Comparison of ENCODE assay signal across 1 cellular context in genomic region chr14:77033622-77034521, GRCh38.
TF ChIP-seq lines count a peak whose summit lies in the region.

No MANE protein-coding gene starts in this region.

TF ChIP-seq in HepG2, 621 proteins besides CTCF, POLR2A, EP300 and RAD21 (continued from another document and continues in another):
- TF ChIP-seq FOXP4 (CRISPR knock-in tag; IDR thresholded peaks at IDR 0.05) (peak; percentile 88), ZFY (CRISPR knock-in tag; IDR thresholded peaks at IDR 0.05) (peak; percentile 51), ZNF704 (CRISPR knock-in tag; IDR thresholded peaks at IDR 0.05; ENCODE audit: borderline replicate concordance) (no peak), GABPA (IDR thresholded peaks at IDR 0.05; ENCODE audit: low read depth, low read length) (no peak), GABPA (CRISPR knock-in tag; IDR thresholded peaks at IDR 0.05; ENCODE audit: low read depth) (peak; percentile 27; the same call in 1 of the 2 replicates), TFDP1 (CRISPR knock-in tag; IDR thresholded peaks at IDR 0.05; ENCODE audit: borderline replicate concordance) (no peak), ZBTB21 (CRISPR knock-in tag; IDR thresholded peaks at IDR 0.05) (no peak), HOXD1 (CRISPR knock-in tag; IDR thresholded peaks at IDR 0.05) (peak; percentile 84), KLF15 (CRISPR knock-in tag; IDR thresholded peaks at IDR 0.05; ENCODE audit: borderline replicate concordance) (no peak), AKAP8 (CRISPR knock-in tag; IDR thresholded peaks at IDR 0.05) (no peak), ZNF124 (CRISPR knock-in tag; IDR thresholded peaks at IDR 0.05) (no peak), NBN (conservative IDR thresholded peaks at IDR 0.05) (no peak), FOXO1 (CRISPR knock-in tag; IDR thresholded peaks at IDR 0.05) (peak; percentile 75), ZFP90 (CRISPR knock-in tag; IDR thresholded peaks at IDR 0.05; ENCODE audit: borderline replicate concordance) (peak; percentile 74; the same call in 1 of the 2 replicates), ZNF10 (CRISPR knock-in tag; IDR thresholded peaks at IDR 0.05; ENCODE audit: borderline replicate concordance, low read depth) (no peak), NR2F6 (IDR thresholded peaks at IDR 0.05) (peak; percentile 97), NR2F6 (CRISPR knock-in tag; IDR thresholded peaks at IDR 0.05) (peak; percentile 97), DMTF1 (CRISPR knock-in tag; IDR thresholded peaks at IDR 0.05) (no peak), RFXAP (CRISPR knock-in tag; IDR thresholded peaks at IDR 0.05; ENCODE audit: borderline replicate concordance) (0 out of 2 replicates have a peak, but pooled peaks have one; percentile 19), ZSCAN29 (CRISPR knock-in tag; conservative IDR thresholded peaks at IDR 0.05) (0 out of 2 replicates have a peak, but pooled peaks have one; percentile 41), TBP (CRISPR knock-in tag; IDR thresholded peaks at IDR 0.05) (0 out of 2 replicates have a peak, but pooled peaks have one; percentile 16), NFKBIZ (CRISPR knock-in tag; IDR thresholded peaks at IDR 0.05) (peak; percentile 67; the same call in 1 of the 2 replicates), IKZF1 (IDR thresholded peaks at IDR 0.05) (no peak), HNRNPUL1 (IDR thresholded peaks at IDR 0.05; ENCODE audit: low read depth, low read length) (no peak), FOXP1 (IDR thresholded peaks at IDR 0.05) (no peak), FOXP1 (CRISPR knock-in tag; IDR thresholded peaks at IDR 0.05) (peak; percentile 88), ZNF572 (CRISPR knock-in tag; IDR thresholded peaks at IDR 0.05) (no peak), MYNN (CRISPR knock-in tag; IDR thresholded peaks at IDR 0.05; ENCODE audit: low read depth) (no peak), ZNF629 (CRISPR knock-in tag; conservative IDR thresholded peaks at IDR 0.05) (peak; percentile 97), MATR3 (CRISPR knock-in tag; IDR thresholded peaks at IDR 0.05) (no peak), HOXA9 (CRISPR knock-in tag; IDR thresholded peaks at IDR 0.05; ENCODE audit: borderline replicate concordance) (no peak), KLF9 (CRISPR knock-in tag; IDR thresholded peaks at IDR 0.05; ENCODE audit: low read depth) (0 out of 2 replicates have a peak, but pooled peaks have one; percentile 53), GPBP1L1 (CRISPR knock-in tag; IDR thresholded peaks at IDR 0.05) (no peak), KLF6 (CRISPR knock-in tag; IDR thresholded peaks at IDR 0.05) (no peak), RFXANK (CRISPR knock-in tag; IDR thresholded peaks at IDR 0.05) (no peak)
- TF ChIP-seq, protein P1, sequence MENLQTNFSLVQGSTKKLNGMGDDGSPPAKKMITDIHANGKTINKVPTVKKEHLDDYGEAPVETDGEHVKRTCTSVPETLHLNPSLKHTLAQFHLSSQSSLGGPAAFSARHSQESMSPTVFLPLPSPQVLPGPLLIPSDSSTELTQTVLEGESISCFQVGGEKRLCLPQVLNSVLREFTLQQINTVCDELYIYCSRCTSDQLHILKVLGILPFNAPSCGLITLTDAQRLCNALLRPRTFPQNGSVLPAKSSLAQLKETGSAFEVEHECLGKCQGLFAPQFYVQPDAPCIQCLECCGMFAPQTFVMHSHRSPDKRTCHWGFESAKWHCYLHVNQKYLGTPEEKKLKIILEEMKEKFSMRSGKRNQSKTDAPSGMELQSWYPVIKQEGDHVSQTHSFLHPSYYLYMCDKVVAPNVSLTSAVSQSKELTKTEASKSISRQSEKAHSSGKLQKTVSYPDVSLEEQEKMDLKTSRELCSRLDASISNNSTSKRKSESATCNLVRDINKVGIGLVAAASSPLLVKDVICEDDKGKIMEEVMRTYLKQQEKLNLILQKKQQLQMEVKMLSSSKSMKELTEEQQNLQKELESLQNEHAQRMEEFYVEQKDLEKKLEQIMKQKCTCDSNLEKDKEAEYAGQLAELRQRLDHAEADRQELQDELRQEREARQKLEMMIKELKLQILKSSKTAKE (CRISPR knock-in tag; IDR thresholded peaks at IDR 0.05; ENCODE audit: borderline replicate concordance), result peak; percentile 89; the same call in 1 of the 2 replicates
- TF ChIP-seq, protein P2, sequence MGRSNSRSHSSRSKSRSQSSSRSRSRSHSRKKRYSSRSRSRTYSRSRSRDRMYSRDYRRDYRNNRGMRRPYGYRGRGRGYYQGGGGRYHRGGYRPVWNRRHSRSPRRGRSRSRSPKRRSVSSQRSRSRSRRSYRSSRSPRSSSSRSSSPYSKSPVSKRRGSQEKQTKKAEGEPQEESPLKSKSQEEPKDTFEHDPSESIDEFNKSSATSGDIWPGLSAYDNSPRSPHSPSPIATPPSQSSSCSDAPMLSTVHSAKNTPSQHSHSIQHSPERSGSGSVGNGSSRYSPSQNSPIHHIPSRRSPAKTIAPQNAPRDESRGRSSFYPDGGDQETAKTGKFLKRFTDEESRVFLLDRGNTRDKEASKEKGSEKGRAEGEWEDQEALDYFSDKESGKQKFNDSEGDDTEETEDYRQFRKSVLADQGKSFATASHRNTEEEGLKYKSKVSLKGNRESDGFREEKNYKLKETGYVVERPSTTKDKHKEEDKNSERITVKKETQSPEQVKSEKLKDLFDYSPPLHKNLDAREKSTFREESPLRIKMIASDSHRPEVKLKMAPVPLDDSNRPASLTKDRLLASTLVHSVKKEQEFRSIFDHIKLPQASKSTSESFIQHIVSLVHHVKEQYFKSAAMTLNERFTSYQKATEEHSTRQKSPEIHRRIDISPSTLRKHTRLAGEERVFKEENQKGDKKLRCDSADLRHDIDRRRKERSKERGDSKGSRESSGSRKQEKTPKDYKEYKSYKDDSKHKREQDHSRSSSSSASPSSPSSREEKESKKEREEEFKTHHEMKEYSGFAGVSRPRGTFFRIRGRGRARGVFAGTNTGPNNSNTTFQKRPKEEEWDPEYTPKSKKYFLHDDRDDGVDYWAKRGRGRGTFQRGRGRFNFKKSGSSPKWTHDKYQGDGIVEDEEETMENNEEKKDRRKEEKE (IDR thresholded peaks at IDR 0.05), result no peak
- TF ChIP-seq, protein P3, sequence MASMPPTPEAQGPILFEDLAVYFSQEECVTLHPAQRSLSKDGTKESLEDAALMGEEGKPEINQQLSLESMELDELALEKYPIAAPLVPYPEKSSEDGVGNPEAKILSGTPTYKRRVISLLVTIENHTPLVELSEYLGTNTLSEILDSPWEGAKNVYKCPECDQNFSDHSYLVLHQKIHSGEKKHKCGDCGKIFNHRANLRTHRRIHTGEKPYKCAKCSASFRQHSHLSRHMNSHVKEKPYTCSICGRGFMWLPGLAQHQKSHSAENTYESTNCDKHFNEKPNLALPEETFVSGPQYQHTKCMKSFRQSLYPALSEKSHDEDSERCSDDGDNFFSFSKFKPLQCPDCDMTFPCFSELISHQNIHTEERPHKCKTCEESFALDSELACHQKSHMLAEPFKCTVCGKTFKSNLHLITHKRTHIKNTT (CRISPR knock-in tag; IDR thresholded peaks at IDR 0.05), result no peak
- TF ChIP-seq, protein P4, sequence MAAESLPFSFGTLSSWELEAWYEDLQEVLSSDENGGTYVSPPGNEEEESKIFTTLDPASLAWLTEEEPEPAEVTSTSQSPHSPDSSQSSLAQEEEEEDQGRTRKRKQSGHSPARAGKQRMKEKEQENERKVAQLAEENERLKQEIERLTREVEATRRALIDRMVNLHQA (CRISPR knock-in tag; IDR thresholded peaks at IDR 0.05), result no peak
- TF ChIP-seq, protein P5, sequence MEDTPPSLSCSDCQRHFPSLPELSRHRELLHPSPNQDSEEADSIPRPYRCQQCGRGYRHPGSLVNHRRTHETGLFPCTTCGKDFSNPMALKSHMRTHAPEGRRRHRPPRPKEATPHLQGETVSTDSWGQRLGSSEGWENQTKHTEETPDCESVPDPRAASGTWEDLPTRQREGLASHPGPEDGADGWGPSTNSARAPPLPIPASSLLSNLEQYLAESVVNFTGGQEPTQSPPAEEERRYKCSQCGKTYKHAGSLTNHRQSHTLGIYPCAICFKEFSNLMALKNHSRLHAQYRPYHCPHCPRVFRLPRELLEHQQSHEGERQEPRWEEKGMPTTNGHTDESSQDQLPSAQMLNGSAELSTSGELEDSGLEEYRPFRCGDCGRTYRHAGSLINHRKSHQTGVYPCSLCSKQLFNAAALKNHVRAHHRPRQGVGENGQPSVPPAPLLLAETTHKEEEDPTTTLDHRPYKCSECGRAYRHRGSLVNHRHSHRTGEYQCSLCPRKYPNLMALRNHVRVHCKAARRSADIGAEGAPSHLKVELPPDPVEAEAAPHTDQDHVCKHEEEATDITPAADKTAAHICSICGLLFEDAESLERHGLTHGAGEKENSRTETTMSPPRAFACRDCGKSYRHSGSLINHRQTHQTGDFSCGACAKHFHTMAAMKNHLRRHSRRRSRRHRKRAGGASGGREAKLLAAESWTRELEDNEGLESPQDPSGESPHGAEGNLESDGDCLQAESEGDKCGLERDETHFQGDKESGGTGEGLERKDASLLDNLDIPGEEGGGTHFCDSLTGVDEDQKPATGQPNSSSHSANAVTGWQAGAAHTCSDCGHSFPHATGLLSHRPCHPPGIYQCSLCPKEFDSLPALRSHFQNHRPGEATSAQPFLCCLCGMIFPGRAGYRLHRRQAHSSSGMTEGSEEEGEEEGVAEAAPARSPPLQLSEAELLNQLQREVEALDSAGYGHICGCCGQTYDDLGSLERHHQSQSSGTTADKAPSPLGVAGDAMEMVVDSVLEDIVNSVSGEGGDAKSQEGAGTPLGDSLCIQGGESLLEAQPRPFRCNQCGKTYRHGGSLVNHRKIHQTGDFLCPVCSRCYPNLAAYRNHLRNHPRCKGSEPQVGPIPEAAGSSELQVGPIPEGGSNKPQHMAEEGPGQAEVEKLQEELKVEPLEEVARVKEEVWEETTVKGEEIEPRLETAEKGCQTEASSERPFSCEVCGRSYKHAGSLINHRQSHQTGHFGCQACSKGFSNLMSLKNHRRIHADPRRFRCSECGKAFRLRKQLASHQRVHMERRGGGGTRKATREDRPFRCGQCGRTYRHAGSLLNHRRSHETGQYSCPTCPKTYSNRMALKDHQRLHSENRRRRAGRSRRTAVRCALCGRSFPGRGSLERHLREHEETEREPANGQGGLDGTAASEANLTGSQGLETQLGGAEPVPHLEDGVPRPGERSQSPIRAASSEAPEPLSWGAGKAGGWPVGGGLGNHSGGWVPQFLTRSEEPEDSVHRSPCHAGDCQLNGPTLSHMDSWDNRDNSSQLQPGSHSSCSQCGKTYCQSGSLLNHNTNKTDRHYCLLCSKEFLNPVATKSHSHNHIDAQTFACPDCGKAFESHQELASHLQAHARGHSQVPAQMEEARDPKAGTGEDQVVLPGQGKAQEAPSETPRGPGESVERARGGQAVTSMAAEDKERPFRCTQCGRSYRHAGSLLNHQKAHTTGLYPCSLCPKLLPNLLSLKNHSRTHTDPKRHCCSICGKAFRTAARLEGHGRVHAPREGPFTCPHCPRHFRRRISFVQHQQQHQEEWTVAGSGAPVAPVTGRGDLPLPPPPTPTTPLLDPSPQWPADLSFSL (CRISPR knock-in tag; IDR thresholded peaks at IDR 0.05), result no peak
